Comparison of ENCODE assay signal across 10 cellular contexts in genomic region chr17:44655983-44656700, GRCh38. TPM values are rescaled to one million over a fixed set of nuclear protein-coding genes. Genes with fewer than 3 reads are reported as not detected.
DNase-seq lines count a peak whose midpoint lies in the region; ATAC-seq, FAIRE-seq and TF ChIP-seq lines count a peak whose summit lies in the region.
"Had no signal": no experiment of that assay in that cellular context is flagged by ENCODE, and none has a peak within 500 bp of the region (broad histone marks: within the 10 kb centered on the region; RNA-seq: fewer than 3 reads in every experiment).

TSS of gene MEIOC (plus strand) at chr17:44656468. CDS start at chr17:44656614, 146 bp downstream.

- H3K36me3 Mint-ChIP-seq in astrocyte (ENCODE audit: low read depth, unreplicated experiment), result no peaks in the 10 kb centered on the region
- H3K36me3 Mint-ChIP-seq in naive B cell, result peaks cover 3 to 6% of the 10 kb centered on the region in 2 donors

- no peaks in the 10 kb centered on the region for H4K20me1 ChIP-seq in astrocyte (ENCODE audit: insufficient read depth, low read length)

- DNase-seq in NCI-H1092 treated with DMSO at 0.1 percent for 48 hours (lab: John Stamatoyannopoulos, UW), result peak; percentile 12
- no peak for DNase-seq in NCI-H1092 (lab: John Stamatoyannopoulos, UW)
- DNase-seq in NOMO-1 (lab: John Stamatoyannopoulos, UW; ENCODE audit: unreplicated experiment in 2 of 2), result peak; percentile 69 to 81
- DNase-seq in astrocyte (ENCODE audit: low read depth), result no peak
- peak; percentile 14 for DNase-seq in naive B cell
- no peak for DNase-seq in amniotic stem cell (lab: John Stamatoyannopoulos, UW)

- H3K27ac Mint-ChIP-seq in astrocyte (ENCODE audit: unreplicated experiment) (no peak within 1 kb of the TSS), naive B cell (peak within 1 kb of the TSS in 2 of 6 donors; percentile 9 to 30)

- peak within 1 kb of the TSS; percentile 72 for H3K4me2 ChIP-seq in astrocyte (ENCODE audit: low read length)

- H3K9ac ChIP-seq in astrocyte (ENCODE audit: low read length), result no peak within 1 kb of the TSS

- no peak within 1 kb of the TSS for H3K4me3 Mint-ChIP-seq in astrocyte (ENCODE audit: unreplicated experiment)
- peak within 1 kb of the TSS; percentile 47 to 84 (median 68) for H3K4me3 Mint-ChIP-seq in naive B cell

- peak within 1 kb of the TSS; percentile 23 for H3K4me3 ChIP-seq in astrocyte (ENCODE audit: insufficient read depth, low read depth, low read length)
- peak within 1 kb of the TSS; percentile 33 for H3K4me3 ChIP-seq in urinary bladder (ENCODE audit: low read depth, low read length)

- no peak for FAIRE-seq in astrocyte (lab: Jason Lieb, UNC)
- FAIRE-seq: A204.1, TTC549 had no signal

- peaks cover 11% of the 10 kb centered on the region for H3K27me3 ChIP-seq in astrocyte (ENCODE audit: insufficient read depth, low read length)

- H3K4me1 Mint-ChIP-seq in astrocyte (ENCODE audit: low read depth, unreplicated experiment) (no peaks in the 10 kb centered on the region), naive B cell (peaks cover 0 to 10% (median 8%) of the 10 kb centered on the region in 3 donors)

- H3K36me3 ChIP-seq in astrocyte (ENCODE audit: insufficient read depth, low read length) (no peaks in the 10 kb centered on the region), urinary bladder (ENCODE audit: insufficient read depth) (no peaks in the 10 kb centered on the region)

- H3K27me3 Mint-ChIP-seq in astrocyte (ENCODE audit: low read depth, unreplicated experiment), result peaks cover 27% of the 10 kb centered on the region
- H3K27me3 Mint-ChIP-seq in naive B cell, result peaks cover 27 to 41% (median 40%) of the 10 kb centered on the region in 3 donors

- peak within 1 kb of the TSS; percentile 47 for H2AFZ ChIP-seq in astrocyte (ENCODE audit: low read depth, low read length)

- ATAC-seq in naive B cell (ENCODE audit: low read depth in 2 of 2), result peak; percentile 68 to 78
- ATAC-seq in HG02885 (IDR thresholded peaks at IDR 0.05; ENCODE audit: poor library complexity, unreplicated experiment), result no peak

- peaks cover 5% of the 10 kb centered on the region for H3K9me3 Mint-ChIP-seq in astrocyte (ENCODE audit: unreplicated experiment)
- H3K9me3 Mint-ChIP-seq in naive B cell, result peaks cover 0 to 9% (median 4%) of the 10 kb centered on the region in 7 donors

- no peaks in the 10 kb centered on the region for H3K79me2 ChIP-seq in astrocyte (ENCODE audit: insufficient read depth, low read length)

- H3K27ac ChIP-seq in astrocyte (ENCODE audit: low read depth, low read length) (no peak within 1 kb of the TSS), urinary bladder (ENCODE audit: low read depth) (no peak within 1 kb of the TSS)

- H3K4me1 ChIP-seq in astrocyte (ENCODE audit: insufficient read depth, low read length) (no peaks in the 10 kb centered on the region), urinary bladder (ENCODE audit: insufficient read depth) (no peaks in the 10 kb centered on the region)

- WGBS in urinary bladder, result 7% methylated on average over 57 of the region's 57 CpGs

- no peak for TF ChIP-seq CTCF in astrocyte (IDR thresholded peaks at IDR 0.05; ENCODE audit: insufficient read depth, low read depth, low read length)

- H3K9me3 ChIP-seq in astrocyte (ENCODE audit: insufficient read depth, low read depth, low read length), result no peaks in the 10 kb centered on the region

RNA-seq across cellular contexts. Expression of gene MEIOC, which starts in this region (rescaled TPM):
- total RNA-seq in astrocyte, result 0.45 and 0.55 TPM in 2 replicates
- under 1 TPM in 5 of 6 donors, not detected in 1; 0.10 to 0.73 (median 0.43) TPM for polyA plus RNA-seq in naive B cell (ENCODE audit: low read depth in 6 of 6)
- not detected for total RNA-seq in urinary bladder
- 0.05 TPM for polyA plus RNA-seq in urinary bladder

Comparison
In these comparisons a context has a peak if more than half of its experiments do, and no peak if none do; other contexts are left out.
1. DNase-seq: peak in NCI-H1092 treated with DMSO at 0.1 percent for 48 hours (single experiment) and NOMO-1 (2 of 2); none in NCI-H1092 (single experiment), astrocyte (single experiment) and amniotic stem cell (single experiment).
2. Peak in DNase-seq and ATAC-seq in naive B cell; RNA of the gene not detected or under 1 TPM.